In the genomic region with DNA sequence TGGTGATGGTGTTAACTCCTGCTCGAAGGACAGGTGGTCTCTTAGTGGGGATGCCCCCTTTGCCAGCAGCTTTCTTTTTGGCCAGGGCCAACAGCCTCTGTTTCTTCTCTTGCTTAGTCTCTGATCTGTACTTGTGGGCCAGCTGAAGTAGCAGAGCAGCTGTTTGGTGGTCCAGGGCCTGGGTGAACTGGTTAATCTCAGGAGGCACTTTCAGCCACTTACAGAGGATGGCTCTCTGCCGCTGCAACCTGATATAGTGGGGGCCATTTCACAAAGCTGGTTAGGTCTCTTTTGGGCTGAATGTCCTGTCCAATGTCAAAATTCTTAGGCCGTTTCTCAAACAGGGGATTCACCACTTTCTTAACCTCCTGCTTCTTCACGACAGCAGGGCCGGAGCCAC, we compare ENCODE assay signal across 1 cellular context.
A peak's percentile ranks its signal among the peaks of the same experiment; 100 is the strongest.
TF ChIP-seq lines count a peak whose summit lies in the region.

No MANE protein-coding gene starts in this region.

TF ChIP-seq in HepG2, 621 proteins besides CTCF, POLR2A, EP300 and RAD21:
- TF ChIP-seq, protein P1, sequence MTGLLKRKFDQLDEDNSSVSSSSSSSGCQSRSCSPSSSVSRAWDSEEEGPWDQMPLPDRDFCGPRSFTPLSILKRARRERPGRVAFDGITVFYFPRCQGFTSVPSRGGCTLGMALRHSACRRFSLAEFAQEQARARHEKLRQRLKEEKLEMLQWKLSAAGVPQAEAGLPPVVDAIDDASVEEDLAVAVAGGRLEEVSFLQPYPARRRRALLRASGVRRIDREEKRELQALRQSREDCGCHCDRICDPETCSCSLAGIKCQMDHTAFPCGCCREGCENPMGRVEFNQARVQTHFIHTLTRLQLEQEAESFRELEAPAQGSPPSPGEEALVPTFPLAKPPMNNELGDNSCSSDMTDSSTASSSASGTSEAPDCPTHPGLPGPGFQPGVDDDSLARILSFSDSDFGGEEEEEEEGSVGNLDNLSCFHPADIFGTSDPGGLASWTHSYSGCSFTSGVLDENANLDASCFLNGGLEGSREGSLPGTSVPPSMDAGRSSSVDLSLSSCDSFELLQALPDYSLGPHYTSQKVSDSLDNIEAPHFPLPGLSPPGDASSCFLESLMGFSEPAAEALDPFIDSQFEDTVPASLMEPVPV (CRISPR knock-in tag; IDR thresholded peaks at IDR 0.05): no peak
- TF ChIP-seq, protein P2, sequence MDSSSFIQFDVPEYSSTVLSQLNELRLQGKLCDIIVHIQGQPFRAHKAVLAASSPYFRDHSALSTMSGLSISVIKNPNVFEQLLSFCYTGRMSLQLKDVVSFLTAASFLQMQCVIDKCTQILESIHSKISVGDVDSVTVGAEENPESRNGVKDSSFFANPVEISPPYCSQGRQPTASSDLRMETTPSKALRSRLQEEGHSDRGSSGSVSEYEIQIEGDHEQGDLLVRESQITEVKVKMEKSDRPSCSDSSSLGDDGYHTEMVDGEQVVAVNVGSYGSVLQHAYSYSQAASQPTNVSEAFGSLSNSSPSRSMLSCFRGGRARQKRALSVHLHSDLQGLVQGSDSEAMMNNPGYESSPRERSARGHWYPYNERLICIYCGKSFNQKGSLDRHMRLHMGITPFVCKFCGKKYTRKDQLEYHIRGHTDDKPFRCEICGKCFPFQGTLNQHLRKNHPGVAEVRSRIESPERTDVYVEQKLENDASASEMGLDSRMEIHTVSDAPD (CRISPR knock-in tag; IDR thresholded peaks at IDR 0.05): no peak
- TF ChIP-seq POLR2AphosphoS5 (IDR thresholded peaks at IDR 0.05; ENCODE audit: low read depth, low read length) (peak; percentile 20; the same call in 1 of the 2 replicates), NAIF1 (CRISPR knock-in tag; IDR thresholded peaks at IDR 0.05; ENCODE audit: borderline replicate concordance) (no peak), KAT7 (CRISPR knock-in tag; IDR thresholded peaks at IDR 0.05; ENCODE audit: borderline replicate concordance) (no peak), CCDC6 (CRISPR knock-in tag; IDR thresholded peaks at IDR 0.05) (no peak), RBM22 (optimal IDR thresholded peaks at IDR 0.05; ENCODE audit: low read length) (peak; percentile 36)
